Comparison of ENCODE assay signal across 1 cellular context in the genomic region with DNA sequence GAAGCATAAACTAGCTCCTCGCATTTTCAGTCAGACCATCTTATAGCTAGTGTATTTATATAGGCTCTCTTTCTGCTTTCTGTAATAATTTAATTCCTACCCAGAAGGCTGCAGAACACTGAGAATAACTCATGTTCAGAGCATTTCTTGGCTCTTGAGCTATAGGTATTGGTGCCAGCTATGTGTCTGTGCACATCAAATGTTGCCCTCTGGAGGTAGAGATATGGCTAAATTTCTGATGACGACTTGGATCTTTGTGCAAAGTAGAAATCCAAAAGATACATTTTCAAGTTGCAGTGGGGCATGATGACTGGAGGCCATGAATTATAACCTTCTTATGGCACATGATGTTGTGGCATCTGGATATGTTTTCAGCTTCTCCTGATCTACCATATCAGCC.
TF ChIP-seq lines count a peak whose summit lies in the region.

No MANE protein-coding gene starts in this region.

TF ChIP-seq in IMR-90, 13 proteins besides CTCF, POLR2A, EP300 and RAD21 (continued from another document):
- TF ChIP-seq BHLHE40 (IDR thresholded peaks at IDR 0.05; ENCODE audit: low read depth, low read length), result no peak
- TF ChIP-seq SMC3 (IDR thresholded peaks at IDR 0.05; ENCODE audit: low read depth, low read length), result no peak
- no peak for TF ChIP-seq MAZ (IDR thresholded peaks at IDR 0.05; ENCODE audit: borderline replicate concordance, low read depth, low read length)
- no peak for TF ChIP-seq MAFK (IDR thresholded peaks at IDR 0.05; ENCODE audit: low read depth, low read length)
TF ChIP-seq in IMR-90: peak in this region for 0.
